In the genomic region with DNA sequence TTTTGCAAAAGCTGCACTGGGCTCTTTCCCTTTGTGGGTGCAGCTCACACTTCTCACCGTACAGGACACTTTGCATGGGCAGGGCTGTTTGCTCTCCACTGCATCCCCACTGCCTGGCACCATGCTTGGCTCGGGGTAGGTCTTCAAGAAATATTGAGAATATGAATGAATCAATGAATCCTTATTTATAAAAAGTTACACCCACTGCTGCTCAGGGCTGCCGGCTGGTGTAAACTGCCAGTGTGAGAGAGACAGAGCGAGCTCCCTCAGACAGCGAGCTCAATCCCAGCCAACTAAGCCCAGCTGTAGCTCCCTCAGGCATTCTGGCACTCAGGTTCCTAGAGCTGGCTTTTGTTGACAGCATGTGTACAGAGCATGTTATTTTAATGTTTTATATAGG, we compare ENCODE assay signal across 22 cellular contexts. TPM values are rescaled to one million over a fixed set of nuclear protein-coding genes. Genes with fewer than 3 reads are reported as not detected.
DNase-seq lines count a peak whose midpoint lies in the region; ATAC-seq and TF ChIP-seq lines count a peak whose summit lies in the region.
"Had no signal": no experiment of that assay in that cellular context is flagged by ENCODE, and none has a peak within 500 bp of the region (broad histone marks: within the 10 kb centered on the region; RNA-seq: fewer than 3 reads in every experiment).

No MANE protein-coding gene starts in this region.

- no peak for TF ChIP-seq EP300 in SK-N-SH (IDR thresholded peaks at IDR 0.05; ENCODE audit: borderline replicate concordance in 1 of 2, low read depth in 1 of 2, low read length in 1 of 2)

- H3K79me2 ChIP-seq in SK-N-SH (ENCODE audit: insufficient read depth) (peaks cover 23% of the 10 kb centered on the region), DND-41 (ENCODE audit: insufficient read depth, low read length) (peaks cover 76% of the 10 kb centered on the region), PC-3 (ENCODE audit: low read length) (peaks cover 70% of the 10 kb centered on the region)

- H3F3A ChIP-seq in SK-N-SH (replicated peaks; ENCODE audit: insufficient read depth) (no peaks in the 10 kb centered on the region), PC-3 (ENCODE audit: low read length, unreplicated experiment) (no peaks in the 10 kb centered on the region)

- H4K20me1 ChIP-seq in SK-N-SH (ENCODE audit: insufficient read depth) (no peaks in the 10 kb centered on the region), DND-41 (ENCODE audit: insufficient read depth, low read length) (peaks cover 35% of the 10 kb centered on the region), PC-3 (ENCODE audit: low read length) (peaks cover 5% of the 10 kb centered on the region; the same call in 1 of the 2 replicates)

- H3K27ac ChIP-seq in SK-N-SH (ENCODE audit: low read depth in 2 of 2, low read length in 1 of 2) = no peak overlapping the region
- H3K27ac ChIP-seq in DND-41 (ENCODE audit: low read length) = no peak overlapping the region
- H3K27ac ChIP-seq in PC-3 (ENCODE audit: low read length) = no peak overlapping the region
- H3K27ac ChIP-seq in neutrophil = peak overlapping the region; percentile 72
- H3K27ac ChIP-seq: KMS-11, RWPE1 had no signal

- WGBS in SK-N-SH (ENCODE audit: low lambda C conversion rate) = 95% methylated on average over 5 of the region's 5 CpGs

- TF ChIP-seq RAD21 in SK-N-SH (IDR thresholded peaks at IDR 0.05; ENCODE audit: low read length) = no peak

- H3K4me2 ChIP-seq in SK-N-SH (no peak overlapping the region), DND-41 (ENCODE audit: insufficient read depth, low read length) (peak overlapping the region; percentile 31; the same call in 1 of the 2 replicates), PC-3 (ENCODE audit: low read length) (peak overlapping the region; percentile 83)
- H3K4me2 ChIP-seq: KMS-11 had no signal

- peak; percentile 6 for DNase-seq in SK-N-SH
- no peak for DNase-seq in DND-41
- DNase-seq in PC-3 = no peak
- DNase-seq in MG63 = no peak
- DNase-seq in NCI-H526 treated with DMSO at 0.1 percent for 48 hours (lab: John Stamatoyannopoulos, UW) = no peak
- no peak for DNase-seq in HPDE6-E6E7 (ENCODE audit: extremely low spot score)
- DNase-seq: 8988T; BE2C; CD4-positive, CD25-positive, alpha-beta regulatory T cell; EL; NCI-H1048; NCI-H1436 treated with DMSO at 0.1 percent for 48 hours; NCI-H2029; NCI-H526; NK-92 treated with Interleukin-12 subunit alpha and Interleukin-12 subunit beta, amount 100 ng/mL, for 24 hours; OCI-M1; SIG-M5 had no signal

- H3K4me3 ChIP-seq in SK-N-SH (ENCODE audit: low read depth in 2 of 2, low read length in 1 of 2) (no peak overlapping the region), DND-41 (ENCODE audit: low read depth in 1 of 2, low read length in 2 of 2) (no peak overlapping the region), PC-3 (ENCODE audit: low read length) (peak overlapping the region; percentile 35), neutrophil (ENCODE audit: low read depth in 1 of 2, low read length in 1 of 2) (no peak overlapping the region), MG63 (no peak overlapping the region)

- H2AFZ ChIP-seq in SK-N-SH (ENCODE audit: low read depth) = no peak overlapping the region
- no peak overlapping the region for H2AFZ ChIP-seq in DND-41 (ENCODE audit: low read depth, low read length)
- H2AFZ ChIP-seq in PC-3 (ENCODE audit: low read length) = no peak overlapping the region

- H3K9ac ChIP-seq in SK-N-SH = no peak overlapping the region
- H3K9ac ChIP-seq in DND-41 (ENCODE audit: low read depth, low read length) = no peak overlapping the region
- H3K9ac ChIP-seq in PC-3 (ENCODE audit: low read length) = no peak overlapping the region
- H3K9ac ChIP-seq: KMS-11 had no signal

- H3K4me1 ChIP-seq in SK-N-SH (ENCODE audit: control insufficient read depth in 1 of 2, insufficient read depth in 2 of 2, low read depth in 1 of 2, low read length in 1 of 2) = peaks cover 23 to 24% of the 10 kb centered on the region in 2 experiments; a peak in 3 of 4 replicates
- peaks cover 47% of the 10 kb centered on the region for H3K4me1 ChIP-seq in DND-41 (ENCODE audit: insufficient read depth, low read length)
- H3K4me1 ChIP-seq in PC-3 (ENCODE audit: insufficient read depth, low read length) = peaks cover 36% of the 10 kb centered on the region
- peaks cover 55 to 65% of the 10 kb centered on the region in 2 experiments for H3K4me1 ChIP-seq in neutrophil (ENCODE audit: control insufficient read depth in 1 of 2, insufficient read depth in 1 of 2, low read depth in 1 of 2, low read length in 1 of 2)
- H3K4me1 ChIP-seq: BE2C had no signal

- ATAC-seq in SK-N-SH treated with all-trans-retinoic acid at 6 μM for 48 hours (no peak), DND-41 (ENCODE audit: insufficient read depth, low read depth) (no peak), PC-3 (no peak)

- no peaks in the 10 kb centered on the region for H3K27me3 ChIP-seq in SK-N-SH (ENCODE audit: insufficient read depth)
- no peaks in the 10 kb centered on the region for H3K27me3 ChIP-seq in DND-41 (ENCODE audit: insufficient read depth, low read length, poor library complexity)
- no peaks in the 10 kb centered on the region for H3K27me3 ChIP-seq in PC-3 (ENCODE audit: low read length)
- no peaks in the 10 kb centered on the region for H3K27me3 ChIP-seq in neutrophil
- H3K27me3 ChIP-seq in MG63 = no peaks in the 10 kb centered on the region
- H3K27me3 ChIP-seq: BE2C had no signal

- H3K9me3 ChIP-seq in SK-N-SH (no peaks in the 10 kb centered on the region), DND-41 (ENCODE audit: insufficient read depth, low read length, severe bottlenecking) (no peaks in the 10 kb centered on the region), PC-3 (ENCODE audit: low read length) (no peaks in the 10 kb centered on the region), neutrophil (no peaks in the 10 kb centered on the region), MG63 (no peaks in the 10 kb centered on the region)
- H3K9me3 ChIP-seq: Caco-2 had no signal

- TF ChIP-seq CTCF in SK-N-SH (IDR thresholded peaks at IDR 0.05) (no peak), DND-41 (IDR thresholded peaks at IDR 0.05; ENCODE audit: borderline replicate concordance, extremely low read depth, low read length, poor library complexity, severe bottlenecking) (no peak), PC-3 (conservative IDR thresholded peaks at IDR 0.05; ENCODE audit: low read depth, low read length) (no peak), neutrophil (IDR thresholded peaks at IDR 0.05) (no peak)

- H3K36me3 ChIP-seq in SK-N-SH (replicated peaks in 1 of 2; ENCODE audit: control insufficient read depth in 1 of 2, insufficient read depth in 2 of 2, low read length in 1 of 2) (peaks cover 11 to 26% of the 10 kb centered on the region in 2 experiments), DND-41 (ENCODE audit: insufficient read depth, low read length) (peaks cover 61% of the 10 kb centered on the region), PC-3 (ENCODE audit: low read depth, low read length) (peaks cover 5% of the 10 kb centered on the region; the same call in 1 of the 2 replicates), neutrophil (no peaks in the 10 kb centered on the region), MG63 (peaks cover 38% of the 10 kb centered on the region)

- intact Hi-C loops in PC-3 (cut with micrococcal nuclease) = no loop called here

- CTCF ChIA-PET in SK-N-SH (lab: Yijun Ruan, JAX) (interaction anchor here (1.0 to 2.8 kb wide), 6 partner anchors 9 to 111 kb away, joined by 3 to 10 read pairs (median 4); no protein-coding TSS in a partner anchor), PC-3 (lab: Charles Lee) (interaction anchor here (1.3 kb wide), 1 partner anchor 93 kb away, joined by 5 read pairs; no protein-coding TSS in a partner anchor)

- H3K9me2 ChIP-seq in SK-N-SH = no peaks in the 10 kb centered on the region
- H3K9me2 ChIP-seq in PC-3 (replicated peaks; ENCODE audit: low read length) = no peaks in the 10 kb centered on the region

- no TSS peak for BruUV-seq in PC-3 (replicated peaks; lab: Mats Ljungman, UMichigan)

- POLR2A ChIA-PET in SK-N-SH (lab: Yijun Ruan, JAX) = no interaction called here
- POLR2A ChIA-PET in PC-3 (lab: Charles Lee; ENCODE audit: unreplicated experiment) = no interaction called here

TF ChIP-seq in SK-N-SH, 30 proteins besides CTCF, POLR2A, EP300 and RAD21 (continues in another document):
- no peak for TF ChIP-seq ELF1 (IDR thresholded peaks at IDR 0.05)
- TF ChIP-seq FOXJ3 (CRISPR knock-in tag; IDR thresholded peaks at IDR 0.05) = no peak
- no peak for TF ChIP-seq MAX (IDR thresholded peaks at IDR 0.05; ENCODE audit: low read depth)
- TF ChIP-seq CHD2 (IDR thresholded peaks at IDR 0.05; ENCODE audit: low read length, partially characterized antibody) = no peak
- TF ChIP-seq RXRA (IDR thresholded peaks at IDR 0.05; ENCODE audit: borderline replicate concordance, low read depth) = no peak

TF ChIP-seq in SK-N-SH treated with all-trans-retinoic acid at 6 μM for 48 hours, 23 proteins besides CTCF, POLR2A, EP300 and RAD21 (continues in another document):
- TF ChIP-seq, protein P1, sequence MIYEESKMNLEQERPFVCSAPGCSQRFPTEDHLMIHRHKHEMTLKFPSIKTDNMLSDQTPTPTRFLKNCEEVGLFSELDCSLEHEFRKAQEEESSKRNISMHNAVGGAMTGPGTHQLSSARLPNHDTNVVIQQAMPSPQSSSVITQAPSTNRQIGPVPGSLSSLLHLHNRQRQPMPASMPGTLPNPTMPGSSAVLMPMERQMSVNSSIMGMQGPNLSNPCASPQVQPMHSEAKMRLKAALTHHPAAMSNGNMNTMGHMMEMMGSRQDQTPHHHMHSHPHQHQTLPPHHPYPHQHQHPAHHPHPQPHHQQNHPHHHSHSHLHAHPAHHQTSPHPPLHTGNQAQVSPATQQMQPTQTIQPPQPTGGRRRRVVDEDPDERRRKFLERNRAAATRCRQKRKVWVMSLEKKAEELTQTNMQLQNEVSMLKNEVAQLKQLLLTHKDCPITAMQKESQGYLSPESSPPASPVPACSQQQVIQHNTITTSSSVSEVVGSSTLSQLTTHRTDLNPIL (CRISPR knock-in tag; IDR thresholded peaks at IDR 0.05; ENCODE audit: low read depth) = no peak
- TF ChIP-seq ESRRG (CRISPR knock-in tag; IDR thresholded peaks at IDR 0.05) = no peak

RNA-seq across cellular contexts. Expression of gene TMEM185B, which starts 3.4 kb away (rescaled TPM):
- polyA plus RNA-seq in SK-N-SH (2012; rRNA removed) = 24.8 and 36.0 TPM in 2 replicates
- 23.5 and 31.6 TPM in 2 replicates for polyA plus RNA-seq in SK-N-SH (2012; cell fraction: cytosol; rRNA removed)
- 19.2 and 20.2 TPM in 2 replicates for polyA plus RNA-seq in SK-N-SH (2012; cell fraction: nucleus; rRNA removed)
- total RNA-seq in PC-3 (2014; rRNA removed) = 67.5 and 83.6 TPM in 2 replicates
- total RNA-seq in MG63 (2014; rRNA removed; shearing (Covaris generic); ENCODE audit: low replicate concordance) = 31.5 and 33.4 TPM in 2 replicates

RNA-seq across cellular contexts. Expression of gene RALB, which starts 32.9 kb away (rescaled TPM):
- 37.2 and 40.8 TPM in 2 replicates for polyA plus RNA-seq in SK-N-SH (2012; rRNA removed)
- polyA plus RNA-seq in SK-N-SH (2012; cell fraction: cytosol; rRNA removed) = 50.9 and 54.5 TPM in 2 replicates
- 8.4 and 13.9 TPM in 2 replicates for polyA plus RNA-seq in SK-N-SH (2012; cell fraction: nucleus; rRNA removed)
- 49.1 and 57.9 TPM in 2 replicates for total RNA-seq in PC-3 (2014; rRNA removed)
- 88.6 and 110 TPM in 2 replicates for total RNA-seq in MG63 (2014; rRNA removed; shearing (Covaris generic); ENCODE audit: low replicate concordance)
